Comparison of ENCODE assay signal across 8 cellular contexts in genomic region chr6:85675030-85675819, GRCh38. TPM values are rescaled to one million over a fixed set of nuclear protein-coding genes. Genes with fewer than 3 reads are reported as not detected.
DNase-seq lines count a peak whose midpoint lies in the region; ATAC-seq, FAIRE-seq and TF ChIP-seq lines count a peak whose summit lies in the region.

No MANE protein-coding gene starts in this region.

- intact Hi-C loops in OCI-LY7 (cut with micrococcal nuclease; ENCODE audit: unreplicated experiment) = loop anchor here (10.0 kb wide), 1 partner anchor 320 kb away; no protein-coding TSS in a partner anchor

- no peak overlapping the region for H4K91ac ChIP-seq in H1 (replicated peaks; ENCODE audit: insufficient read length, low read length)

- no peak overlapping the region for H2BK20ac ChIP-seq in H1 (ENCODE audit: low read length)

- TF ChIP-seq POLR2A in GM15510 (IDR thresholded peaks at IDR 0.05; ENCODE audit: borderline replicate concordance, extremely low read depth, insufficient read length) (peak; percentile 3), H1 (IDR thresholded peaks at IDR 0.05; ENCODE audit: control extremely low read depth in 1 of 2, low read depth in 2 of 2, low read length in 2 of 2) (peak; percentile 56 to 86)

- H3K36me3 ChIP-seq in OCI-LY7 (ENCODE audit: insufficient read depth, low read length) = peaks cover 67% of the 10 kb centered on the region
- peaks cover 0 to 40% (median 23%) of the 10 kb centered on the region in 4 experiments; a peak in 5 of 8 replicates for H3K36me3 ChIP-seq in H1 (ENCODE audit: control insufficient read depth in 2 of 4, insufficient read depth in 4 of 4, low read length in 3 of 4)
- H3K36me3 ChIP-seq in rectal smooth muscle tissue (ENCODE audit: control insufficient read depth, insufficient read depth, low read length) = peaks cover 3% of the 10 kb centered on the region

- H3K27ac ChIP-seq in OCI-LY7 (ENCODE audit: low read depth, low read length, poor library complexity, severe bottlenecking) (peak overlapping the region; percentile 96), H1 (ENCODE audit: low read depth, low read length) (no peak overlapping the region), rectal smooth muscle tissue (ENCODE audit: low read depth, low read length) (no peak overlapping the region)

- no peak overlapping the region for H2BK120ac ChIP-seq in H1 (replicated peaks; ENCODE audit: low read depth, low read length)

- no peak overlapping the region for H2AK5ac ChIP-seq in H1 (ENCODE audit: low read depth, low read length)

- 79% methylated on average over 4 of the region's 4 CpGs; no CpG with 5 or more reads in 1 of the 2 experiments for WGBS in H1 (ENCODE audit: extremely low coverage in 1 of 2, insufficient coverage in 1 of 2, insufficient read length in 1 of 2, insufficient replicate concordance in 2 of 2, low coverage in 1 of 2, low lambda C conversion rate in 2 of 2, missing lambda C conversion rate in 1 of 2), 2 experiments

- H4K8ac ChIP-seq in H1 (ENCODE audit: extremely low read depth, insufficient read depth, low read length) = no peak overlapping the region

- no peak overlapping the region for H3K18ac ChIP-seq in H1 (ENCODE audit: extremely low read depth, low read length)

- H2BK15ac ChIP-seq in H1 (ENCODE audit: low read length) = no peak overlapping the region

- CTCF ChIA-PET in OCI-LY7 (lab: Charles Lee; ENCODE audit: unreplicated experiment) = no interaction called here
- CTCF ChIA-PET in H1 (lab: Charles Lee; ENCODE audit: partially characterized antibody) = interaction anchor here (0.9 to 2.9 kb wide), 3 partner anchors 8 to 102 kb away, joined by 4 to 18 read pairs (median 5); no protein-coding TSS in a partner anchor

- peak overlapping the region in 2 of 4 experiments; percentile 29 to 93; a peak in 2 of 7 replicates for H3K9ac ChIP-seq in H1 (replicated peaks in 1 of 4; ENCODE audit: extremely low read depth in 1 of 4, low read depth in 3 of 4, low read length in 3 of 4)
- no peak overlapping the region for H3K9ac ChIP-seq in rectal smooth muscle tissue (ENCODE audit: low read length)

- no peaks in the 10 kb centered on the region for H3K79me1 ChIP-seq in H1 (ENCODE audit: low read depth, low read length)

- no peak for FAIRE-seq in H1 (lab: Jason Lieb, UNC)

- no peak overlapping the region for H2BK12ac ChIP-seq in H1 (ENCODE audit: low read depth, low read length)

- no peak overlapping the region for H2BK5ac ChIP-seq in H1 (ENCODE audit: low read depth, low read length)

- H2AFZ ChIP-seq in OCI-LY7 (ENCODE audit: low read length) = no peak overlapping the region
- H2AFZ ChIP-seq in H1 (ENCODE audit: low read length) = no peak overlapping the region

- peak overlapping the region; percentile 69 for H3K4me2 ChIP-seq in OCI-LY7 (ENCODE audit: low read length)
- peak overlapping the region; percentile 76 to 87 for H3K4me2 ChIP-seq in H1 (ENCODE audit: insufficient read depth in 1 of 2, low read depth in 2 of 2, low read length in 2 of 2)

- ATAC-seq in GM18873 (IDR thresholded peaks at IDR 0.05; ENCODE audit: low FRiP score, unreplicated experiment) = no peak
- ATAC-seq in GM18511 (IDR thresholded peaks at IDR 0.05; ENCODE audit: unreplicated experiment) = no peak
- no peak for ATAC-seq in GM21786 (IDR thresholded peaks at IDR 0.05; ENCODE audit: unreplicated experiment)

- TF ChIP-seq CTCF in OCI-LY7 (conservative IDR thresholded peaks at IDR 0.05; ENCODE audit: low read length) (no peak), H1 (IDR thresholded peaks at IDR 0.05; ENCODE audit: control extremely low read depth in 1 of 3, insufficient read depth in 1 of 3, low read depth in 1 of 3, low read length in 3 of 3) (no peak)

- no peaks in the 10 kb centered on the region for H3K9me3 ChIP-seq in OCI-LY7 (ENCODE audit: low read length)
- H3K9me3 ChIP-seq in H1 (ENCODE audit: insufficient read depth in 2 of 2, low read depth in 1 of 2, low read length in 1 of 2) = no peaks in the 10 kb centered on the region

- peaks cover 4% of the 10 kb centered on the region; the same call in 1 of the 2 replicates for H3K23me2 ChIP-seq in H1 (ENCODE audit: low read depth, low read length)

- no peak overlapping the region for H3K23ac ChIP-seq in H1 (ENCODE audit: insufficient read length)

- no peak overlapping the region for H3K14ac ChIP-seq in H1 (ENCODE audit: insufficient read length)

- BruUV-seq in OCI-LY7 (replicated peaks; lab: Mats Ljungman, UMichigan) = no TSS peak

- no peak overlapping the region for H3K4ac ChIP-seq in H1 (replicated peaks; ENCODE audit: insufficient read length, low read depth, low read length)

- POLR2A ChIA-PET in OCI-LY7 (lab: Charles Lee) = interaction anchor here (0.6 to 8.6 kb wide), 11 partner anchors 8 to 208 kb away, joined by 3 to 362 read pairs (median 3); partner anchors contain the start of genes SNX14 and SYNCRIP
- POLR2A ChIA-PET in H1 (lab: Charles Lee; ENCODE audit: partially characterized antibody) = interaction anchor here (0.6 to 11.0 kb wide), 17 partner anchors 8 to 266 kb away, joined by 3 to 890 read pairs (median 6); partner anchors contain the start of genes SNX14 and SYNCRIP

- H3K4me1 ChIP-seq in OCI-LY7 (ENCODE audit: insufficient read depth, low read length, poor library complexity, severe bottlenecking) = peaks cover 29% of the 10 kb centered on the region
- peaks cover 0 to 12% (median 2%) of the 10 kb centered on the region in 4 experiments; a peak in 2 of 7 replicates for H3K4me1 ChIP-seq in H1 (replicated peaks in 1 of 4; ENCODE audit: control insufficient read depth in 3 of 4, insufficient read depth in 4 of 4, low read length in 3 of 4)
- peaks cover 13% of the 10 kb centered on the region for H3K4me1 ChIP-seq in rectal smooth muscle tissue (ENCODE audit: control insufficient read depth, insufficient read depth, low read length)

- no peaks in the 10 kb centered on the region for H3K27me3 ChIP-seq in H1 (replicated peaks in 1 of 4; ENCODE audit: control insufficient read depth in 3 of 4, extremely low read depth in 1 of 4, insufficient read depth in 3 of 4, low read length in 3 of 4)
- H3K27me3 ChIP-seq in rectal smooth muscle tissue (ENCODE audit: control insufficient read depth, insufficient read depth, low read length) = no peaks in the 10 kb centered on the region

- DNase-seq in OCI-LY7 (ENCODE audit: low spot score) = peak; percentile 16
- DNase-seq in H1 (ENCODE audit: low read depth in 1 of 2, low spot score in 2 of 2) = no peak
- DNase-seq in UCSD-AML1 (lab: John Stamatoyannopoulos, UW; ENCODE audit: unreplicated experiment) = no peak

- H4K20me1 ChIP-seq in OCI-LY7 (ENCODE audit: insufficient read depth, low read length) (peaks cover 42% of the 10 kb centered on the region), H1 (replicated peaks in 1 of 2; ENCODE audit: control insufficient read depth in 1 of 2, insufficient read depth in 2 of 2, low read length in 2 of 2) (peaks cover 20 to 25% of the 10 kb centered on the region in 2 experiments)

- no peak overlapping the region for H3K56ac ChIP-seq in H1 (replicated peaks; ENCODE audit: insufficient read length, low read depth, low read length)

- H3K79me2 ChIP-seq in OCI-LY7 (ENCODE audit: insufficient read depth, low read depth, low read length) (peaks cover 70% of the 10 kb centered on the region), H1 (ENCODE audit: control insufficient read depth in 1 of 2, insufficient read depth in 2 of 2, low read length in 2 of 2) (peaks cover 22 to 64% of the 10 kb centered on the region in 2 experiments)

- no peak for TF ChIP-seq RAD21 in H1 (IDR thresholded peaks at IDR 0.05 in 1 of 2, conservative IDR thresholded peaks at IDR 0.05 in 1 of 2; ENCODE audit: low read depth in 2 of 2, low read length in 2 of 2)

- H3K9me2 ChIP-seq in OCI-LY7 (ENCODE audit: insufficient read depth, low read length) = no peaks in the 10 kb centered on the region

- H3K4me3 ChIP-seq in OCI-LY7 (ENCODE audit: low read depth, low read length, poor library complexity, severe bottlenecking) (peak overlapping the region; percentile 97), H1 (ENCODE audit: extremely low read depth in 1 of 4, insufficient read depth in 2 of 4, low read depth in 3 of 4, low read length in 4 of 4) (peak overlapping the region; percentile 90 to 100 (median 96); a peak in 6 of 8 replicates), rectal smooth muscle tissue (ENCODE audit: low read length) (peak overlapping the region; percentile 98)

- no peak for TF ChIP-seq EP300 in H1 (IDR thresholded peaks at IDR 0.05; ENCODE audit: borderline replicate concordance in 1 of 2, low read depth in 2 of 2, low read length in 2 of 2)

- H4K5ac ChIP-seq in H1 (ENCODE audit: insufficient read length, low read depth, low read length) = no peak overlapping the region

TF ChIP-seq in H1, 55 proteins besides CTCF, POLR2A, EP300 and RAD21:
- peak; percentile 82 for TF ChIP-seq POLR2AphosphoS5 (IDR thresholded peaks at IDR 0.05; ENCODE audit: low read depth, low read length)
- TF ChIP-seq TAF1 (IDR thresholded peaks at IDR 0.05; ENCODE audit: low read depth, low read length) = no peak
- TF ChIP-seq RBBP5 (IDR thresholded peaks at IDR 0.05; ENCODE audit: borderline replicate concordance, low read depth, low read length) = no peak
- TF ChIP-seq JUND (IDR thresholded peaks at IDR 0.05; ENCODE audit: low read length) = 0 out of 2 replicates have a peak, but pooled peaks have one; percentile 5
- TF ChIP-seq, protein P1, sequence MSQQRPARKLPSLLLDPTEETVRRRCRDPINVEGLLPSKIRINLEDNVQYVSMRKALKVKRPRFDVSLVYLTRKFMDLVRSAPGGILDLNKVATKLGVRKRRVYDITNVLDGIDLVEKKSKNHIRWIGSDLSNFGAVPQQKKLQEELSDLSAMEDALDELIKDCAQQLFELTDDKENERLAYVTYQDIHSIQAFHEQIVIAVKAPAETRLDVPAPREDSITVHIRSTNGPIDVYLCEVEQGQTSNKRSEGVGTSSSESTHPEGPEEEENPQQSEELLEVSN (IDR thresholded peaks at IDR 0.05) = no peak
TF ChIP-seq in H1: peak in this region for 2.

RNA-seq across cellular contexts. Expression of gene SYNCRIP, which starts 32.5 kb away (rescaled TPM):
- total RNA-seq in OCI-LY7 (2014; rRNA removed; shearing (Covaris generic)) = 73.5 and 80.9 TPM in 2 replicates
- total RNA-seq in OCI-LY7 (2022) = 167 and 188 TPM in 2 replicates
- total RNA-seq in H1 (2021; fragmentation: NEBNext Ultra II Directional; extraction: Animal tissue kit (Norgen Biotek cat#: 25700)) = 206 and 219 TPM in 2 replicates
- 14.7 and 16.8 TPM in 2 replicates for polyA plus RNA-seq in H1 (2011; rRNA removed)
- 25.9 TPM for polyA plus RNA-seq in H1 (2011; cell fraction: cytosol; rRNA removed)
- polyA plus RNA-seq in H1 (2011; cell fraction: nucleus; rRNA removed) = 11.5 TPM
- 117 to 198 TPM (median 139 TPM) in 4 replicates for polyA plus RNA-seq in H1 (2012, experiment 1 of 2)
- polyA plus RNA-seq in H1 (2012, experiment 2 of 2) = 27.7 TPM
- polyA plus RNA-seq in H1 (2013, experiment 1 of 2) = 135 TPM
- polyA plus RNA-seq in H1 (2013, experiment 2 of 2) = 140 TPM
- polyA minus RNA-seq in H1 (2011; rRNA and poly(A)+ RNA removed) = 15.6 and 29.3 TPM in 2 replicates
- 29.4 TPM for polyA minus RNA-seq in H1 (2011; cell fraction: cytosol; rRNA and poly(A)+ RNA removed)
- 48.2 TPM for polyA minus RNA-seq in H1 (2011; cell fraction: nucleus; rRNA and poly(A)+ RNA removed)
